ENCODE assay signal across 8 cellular contexts in genomic region chr9:26892251-26893029, GRCh38. TPM values are rescaled to one million over a fixed set of nuclear protein-coding genes. Genes with fewer than 3 reads are reported as not detected.
DNase-seq lines count a peak whose midpoint lies in the region; ATAC-seq, FAIRE-seq and TF ChIP-seq lines count a peak whose summit lies in the region.

A gene with protein sequence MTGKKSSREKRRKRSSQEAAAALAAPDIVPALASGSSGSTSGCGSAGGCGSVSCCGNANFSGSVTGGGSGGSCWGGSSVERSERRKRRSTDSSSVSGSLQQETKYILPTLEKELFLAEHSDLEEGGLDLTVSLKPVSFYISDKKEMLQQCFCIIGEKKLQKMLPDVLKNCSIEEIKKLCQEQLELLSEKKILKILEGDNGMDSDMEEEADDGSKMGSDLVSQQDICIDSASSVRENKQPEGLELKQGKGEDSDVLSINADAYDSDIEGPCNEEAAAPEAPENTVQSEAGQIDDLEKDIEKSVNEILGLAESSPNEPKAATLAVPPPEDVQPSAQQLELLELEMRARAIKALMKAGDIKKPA (minus strand): TSS chr9:26892802. CDS start chr9:26892715, 87 bp downstream.

- H3K27me3 Mint-ChIP-seq in dendritic cell treated with granulocyte-macrophage colony-stimulating factor and Interleukin-4, amounts not matched to agents 40 ng/mL and 50 ng/mL, for 4 days, result no peaks in the 10 kb centered on the region

- DNase-seq in GM19239 (ENCODE audit: insufficient read length, low spot score), result peak; percentile 78
- DNase-seq in NCI-H524 (lab: John Stamatoyannopoulos, UW), result peak; percentile 73 to 90
- peak; percentile 92 for DNase-seq in activated CD4-positive, alpha-beta T cell treated with anti-CD3 and anti-CD28 coated beads, Interleukin-2, amount 50 U/mL, for 1 hour
- DNase-seq in left lung, result peak; percentile 95 to 97
- DNase-seq in stimulated activated CD4-positive, alpha-beta T cell treated with anti-CD3 and anti-CD28 coated beads, Interleukin-2, amount 100 ng/mL, for 48 hours, result peak; percentile 88 to 90

- peak within 1 kb of the TSS; percentile 94 for H3K4me3 Mint-ChIP-seq in dendritic cell treated with granulocyte-macrophage colony-stimulating factor and Interleukin-4, amounts not matched to agents 40 ng/mL and 50 ng/mL, for 4 days

- H3K4me3 ChIP-seq in BLaER1 (peak within 1 kb of the TSS; percentile 95), left lung (peak within 1 kb of the TSS; percentile 89 to 99)

- intact Hi-C loops in dendritic cell treated with granulocyte-macrophage colony-stimulating factor and Interleukin-4, amounts not matched to agents 40 ng/mL and 50 ng/mL, for 4 days (cut with micrococcal nuclease), result loop anchor here (1.0 kb wide), 2 partner anchors 55 to 64 kb away; partner anchors contain the start of genes IFT74 and PLAA
- intact Hi-C loops in left lung (cut with DNase I), result loop anchor here in 1 of 2 donors (10.0 kb wide), 1 partner anchor 52 kb away; the partner anchor contains the start of gene PLAA

- H3K36me3 ChIP-seq in BLaER1, result peaks cover 6% of the 10 kb centered on the region; the same call in 1 of the 2 replicates
- no peaks in the 10 kb centered on the region for H3K36me3 ChIP-seq in left lung

- H3K4me1 Mint-ChIP-seq in dendritic cell treated with granulocyte-macrophage colony-stimulating factor and Interleukin-4, amounts not matched to agents 40 ng/mL and 50 ng/mL, for 4 days (ENCODE audit: low read depth), result peaks cover 34% of the 10 kb centered on the region

- peak within 1 kb of the TSS; percentile 97 for H3K27ac ChIP-seq in BLaER1
- H3K27ac ChIP-seq in left lung, result peak within 1 kb of the TSS; percentile 98

- H3K36me3 Mint-ChIP-seq in dendritic cell treated with granulocyte-macrophage colony-stimulating factor and Interleukin-4, amounts not matched to agents 40 ng/mL and 50 ng/mL, for 4 days (ENCODE audit: low read depth), result peaks cover 19% of the 10 kb centered on the region

- H3K9me3 ChIP-seq in BLaER1 (no peaks in the 10 kb centered on the region), left lung (peaks cover 0 to 9% of the 10 kb centered on the region in 2 donors)

- H3K9ac ChIP-seq in BLaER1, result peak within 1 kb of the TSS; percentile 93

- TF ChIP-seq CTCF in left lung (IDR thresholded peaks at IDR 0.05), result peak; percentile 11 to 14

- peak; percentile 89 for ATAC-seq in HG03457 (IDR thresholded peaks at IDR 0.05; ENCODE audit: unreplicated experiment)
- peak; percentile 99 for ATAC-seq in left lung

- peaks cover 12% of the 10 kb centered on the region for H4K20me1 ChIP-seq in BLaER1

- peak within 1 kb of the TSS; percentile 99 for H3K27ac Mint-ChIP-seq in dendritic cell treated with granulocyte-macrophage colony-stimulating factor and Interleukin-4, amounts not matched to agents 40 ng/mL and 50 ng/mL, for 4 days

- peak; percentile 98 for FAIRE-seq in GM19239 (lab: Jason Lieb, UNC)

- peaks cover 13% of the 10 kb centered on the region for H3K9me3 Mint-ChIP-seq in dendritic cell treated with granulocyte-macrophage colony-stimulating factor and Interleukin-4, amounts not matched to agents 40 ng/mL and 50 ng/mL, for 4 days

- H3K27me3 ChIP-seq in BLaER1 (no peaks in the 10 kb centered on the region), left lung (no peaks in the 10 kb centered on the region)

- peak within 1 kb of the TSS; percentile 73 for H3K4me2 ChIP-seq in BLaER1

- H3K4me1 ChIP-seq in BLaER1, result peaks cover 38% of the 10 kb centered on the region
- peaks cover 9 to 26% of the 10 kb centered on the region in 2 donors for H3K4me1 ChIP-seq in left lung

RNA-seq across cellular contexts. Expression of the gene that starts here (rescaled TPM):
- total RNA-seq in left lung, result 10 to 100 TPM; 12.4 to 12.9 TPM

Comparison
In these comparisons a context has a peak if more than half of its experiments do, and no peak if none do; other contexts are left out.
1. Peak in every context shown above with its lines: DNase-seq, ATAC-seq, H3K4me3 ChIP-seq and H3K27ac ChIP-seq.